Comparison of ENCODE assay signal across 12 cellular contexts in genomic region chr7:131020759-131021219, GRCh38.
DNase-seq lines count a peak whose midpoint lies in the region; ATAC-seq lines count a peak whose summit lies in the region.
"Had no signal": no experiment of that assay in that cellular context is flagged by ENCODE, and none has a peak within 500 bp of the region (broad histone marks: within the 10 kb centered on the region; RNA-seq: fewer than 3 reads in every experiment).

No MANE protein-coding gene starts in this region.

- H3K27ac Mint-ChIP-seq in IgD-negative memory B cell: peak overlapping the region; percentile 64 to 93 (median 87)
- peak overlapping the region; percentile 37 to 88 (median 78) for H3K27ac Mint-ChIP-seq in naive thymus-derived CD8-positive, alpha-beta T cell

- no peaks in the 10 kb centered on the region for H3K27me3 Mint-ChIP-seq in IgD-negative memory B cell
- H3K27me3 Mint-ChIP-seq in naive thymus-derived CD8-positive, alpha-beta T cell: no peaks in the 10 kb centered on the region

- H3K4me3 Mint-ChIP-seq in IgD-negative memory B cell: peak overlapping the region in 3 of 4 donors; percentile 63 to 89 (median 88)
- peak overlapping the region in 9 of 10 donors; percentile 11 to 66 (median 58) for H3K4me3 Mint-ChIP-seq in naive thymus-derived CD8-positive, alpha-beta T cell

- POLR2A ChIA-PET in naive thymus-derived CD8-positive, alpha-beta T cell (lab: Charles Lee): interaction anchor here (1.2 kb wide), 1 partner anchor 38 kb away, joined by 3 read pairs; no protein-coding TSS in a partner anchor

- peaks cover 44 to 62% (median 55%) of the 10 kb centered on the region in 3 donors for H3K4me1 Mint-ChIP-seq in IgD-negative memory B cell
- H3K4me1 Mint-ChIP-seq in naive thymus-derived CD8-positive, alpha-beta T cell: peaks cover 49 to 83% (median 81%) of the 10 kb centered on the region in 4 donors

- no peak for DNase-seq in activated CD4-positive, CD25-positive, alpha-beta regulatory T cell (lab: John Stamatoyannopoulos, UW)
- DNase-seq in naive thymus-derived CD8-positive, alpha-beta T cell: no peak
- DNase-seq in cortex of kidney (lab: John Stamatoyannopoulos, UW): no peak
- no peak for DNase-seq in DMS153 treated with DMSO at 0.1 percent for 48 hours (lab: John Stamatoyannopoulos, UW; ENCODE audit: unreplicated experiment)
- DNase-seq in kidney tubule cell (ENCODE audit: low spot score): no peak
- DNase-seq: 8988T; activated effector memory CD4-positive, alpha-beta T cell treated with anti-CD3 and anti-CD28 coated beads, Interleukin-2, amount 50 U/mL, for 16 hours; NCI-H1436; stimulated activated CD8-positive, alpha-beta memory T cell treated with anti-CD3 and anti-CD28 coated beads, Interleukin-4, amount 100 ng/mL, for 48 hours had no signal

- peaks cover 0 to 2% (median 0%) of the 10 kb centered on the region in 3 donors for H3K9me3 Mint-ChIP-seq in IgD-negative memory B cell
- no peaks in the 10 kb centered on the region for H3K9me3 Mint-ChIP-seq in naive thymus-derived CD8-positive, alpha-beta T cell

- peaks cover 7% of the 10 kb centered on the region for H3K36me3 Mint-ChIP-seq in IgD-negative memory B cell
- peaks cover 0 to 56% (median 7%) of the 10 kb centered on the region in 3 donors for H3K36me3 Mint-ChIP-seq in naive thymus-derived CD8-positive, alpha-beta T cell

- peak; percentile 34 to 46 for ATAC-seq in activated CD4-positive, CD25-positive, alpha-beta regulatory T cell treated with anti-CD3 and anti-CD28 coated beads, Interleukin-2, amount 50 U/mL, for 24 hours
- ATAC-seq in GM21529 (IDR thresholded peaks at IDR 0.05; ENCODE audit: unreplicated experiment): peak; percentile 40
- ATAC-seq in naive thymus-derived CD8-positive, alpha-beta T cell: peak; percentile 14 to 34
